Comparison of ENCODE assay signal across 15 cellular contexts in the genomic region with DNA sequence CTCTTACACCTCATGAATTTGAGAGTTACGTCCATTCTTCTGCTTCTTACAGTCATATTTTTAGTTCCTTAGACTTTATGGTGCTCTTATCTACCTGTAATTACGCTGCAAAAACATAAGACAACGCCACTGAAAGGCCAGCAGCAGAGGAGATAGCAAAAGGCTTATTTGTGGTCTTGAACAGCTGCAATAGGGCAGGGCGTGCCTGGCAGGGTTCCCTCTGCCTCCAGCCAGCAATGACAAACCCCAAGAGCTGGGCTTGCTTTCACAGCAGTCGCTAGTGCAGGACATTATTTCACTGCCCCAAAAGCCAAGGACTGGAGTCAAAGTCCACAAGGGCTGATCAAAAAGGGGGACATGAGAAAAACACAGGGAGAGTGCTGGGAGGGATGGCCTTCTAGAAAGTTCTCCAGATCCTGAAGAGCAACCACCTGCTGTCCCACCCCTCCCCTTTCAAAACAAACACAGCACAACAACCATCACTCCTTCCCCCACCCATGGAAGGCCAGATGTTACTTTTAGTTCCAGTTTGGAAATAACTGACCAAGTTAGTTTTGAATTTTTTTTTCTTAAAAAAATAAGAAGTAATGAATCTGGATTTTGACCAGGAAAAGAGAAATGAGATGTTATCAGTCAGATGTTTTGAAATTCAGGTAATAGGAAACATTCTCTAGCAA.
A peak's percentile ranks its signal among the peaks of the same experiment; 100 is the strongest.
DNase-seq lines count a peak whose midpoint lies in the region; ATAC-seq and TF ChIP-seq lines count a peak whose summit lies in the region.
"Had no signal": no experiment of that assay in that cellular context is flagged by ENCODE, and none has a peak within 500 bp of the region (broad histone marks: within the 10 kb centered on the region; RNA-seq: fewer than 3 reads in every experiment).

No MANE protein-coding gene starts in this region.

- peak; percentile 74 for DNase-seq in AG10803 (ENCODE audit: low read depth)
- DNase-seq in T-helper 17 cell, result no peak
- DNase-seq in left cardiac atrium, result peak; percentile 67
- DNase-seq in osteocyte (ENCODE audit: extremely low spot score, unreplicated experiment), result no peak
- DNase-seq in activated CD8-positive, alpha-beta memory T cell treated with anti-CD3 and anti-CD28 coated beads, Interleukin-2, amount 50 U/mL, for 4 hours, result no peak
- no peak for DNase-seq in DMS153 (lab: John Stamatoyannopoulos, UW)
- DNase-seq in NCI-H2171 (lab: John Stamatoyannopoulos, UW), result no peak
- DNase-seq: activated CD4-positive, alpha-beta T cell treated with anti-CD3 and anti-CD28 coated beads, Interleukin-2, amount 10 ng/mL, durations not matched to agents 7 days and 5 days; DMS79; foreskin melanocyte; NCI-H1092 treated with DMSO at 0.1 percent for 48 hours; NCI-H774 had no signal

- H3K9me3 ChIP-seq in T-helper 17 cell (ENCODE audit: control insufficient read depth, low read length, poor library complexity, severe bottlenecking), result no peaks in the 10 kb centered on the region

- H3K9me3 Mint-ChIP-seq in osteocyte (ENCODE audit: unreplicated experiment), result no peaks in the 10 kb centered on the region
- H3K9me3 Mint-ChIP-seq: activated CD4-positive, alpha-beta T cell treated with anti-CD3 and anti-CD28 coated beads, Interleukin-2, amount 10 ng/mL, durations not matched to agents 7 days and 5 days; type B pancreatic cell had no signal

- TF ChIP-seq CTCF in AG10803 (conservative IDR thresholded peaks at IDR 0.05; ENCODE audit: low read length), result no peak
- no peak for TF ChIP-seq CTCF in osteocyte (IDR thresholded peaks at IDR 0.05)

- H3K27me3 Mint-ChIP-seq in T-helper 17 cell (no peaks in the 10 kb centered on the region), osteocyte (ENCODE audit: unreplicated experiment) (no peaks in the 10 kb centered on the region)
- H3K27me3 Mint-ChIP-seq: activated CD4-positive, alpha-beta T cell treated with anti-CD3 and anti-CD28 coated beads, Interleukin-2, amount 10 ng/mL, durations not matched to agents 7 days and 5 days; type B pancreatic cell had no signal

- H3K4me3 ChIP-seq in AG10803 (ENCODE audit: low read length), result no peak overlapping the region
- H3K4me3 ChIP-seq: cardiac muscle cell had no signal

- intact Hi-C loops in left cardiac atrium (cut with DNase I), result no loop called here

- ATAC-seq in T-helper 17 cell (no peak), left cardiac atrium (peak; percentile 29 to 48), HG02981 (IDR thresholded peaks at IDR 0.05; ENCODE audit: unreplicated experiment) (no peak)

- H3K36me3 Mint-ChIP-seq in T-helper 17 cell (ENCODE audit: low read depth) (peaks cover 9% of the 10 kb centered on the region), osteocyte (ENCODE audit: unreplicated experiment) (peaks cover 38% of the 10 kb centered on the region)

- peaks cover 55% of the 10 kb centered on the region for H3K4me1 Mint-ChIP-seq in T-helper 17 cell
- peaks cover 90% of the 10 kb centered on the region for H3K4me1 Mint-ChIP-seq in osteocyte (ENCODE audit: unreplicated experiment)

- peak overlapping the region; percentile 78 for H3K27ac Mint-ChIP-seq in T-helper 17 cell
- H3K27ac Mint-ChIP-seq in osteocyte (ENCODE audit: unreplicated experiment), result peak overlapping the region; percentile 38
- H3K27ac Mint-ChIP-seq: activated CD4-positive, alpha-beta T cell treated with anti-CD3 and anti-CD28 coated beads, Interleukin-2, amount 10 ng/mL, durations not matched to agents 7 days and 5 days; type B pancreatic cell had no signal

- H3K4me3 Mint-ChIP-seq in T-helper 17 cell, result peak overlapping the region; percentile 39
- H3K4me3 Mint-ChIP-seq in osteocyte (ENCODE audit: unreplicated experiment), result peak overlapping the region; percentile 70
- H3K4me3 Mint-ChIP-seq: activated CD4-positive, alpha-beta T cell treated with anti-CD3 and anti-CD28 coated beads, Interleukin-2, amount 10 ng/mL, durations not matched to agents 7 days and 5 days; type B pancreatic cell had no signal

Comparison
In these comparisons a context has a peak if more than half of its experiments do, and no peak if none do; other contexts are left out.
1. DNase-seq: peak in AG10803 (single experiment) and left cardiac atrium (single experiment); none in T-helper 17 cell (0 of 3), osteocyte (single experiment), activated CD8-positive, alpha-beta memory T cell treated with anti-CD3 and anti-CD28 coated beads, Interleukin-2, amount 50 U/mL, for 4 hours (single experiment), DMS153 (single experiment) and NCI-H2171 (single experiment).
2. ATAC-seq: peak in left cardiac atrium (2 of 2); none in T-helper 17 cell (single experiment) and HG02981 (single experiment).